In genomic region chr11:64445651-64446050, GRCh38 we compare ENCODE assay signal across 23 cellular contexts.
"Had no signal": no experiment of that assay in that cellular context is flagged by ENCODE, and none has a peak within 500 bp of the region (broad histone marks: within the 10 kb centered on the region; RNA-seq: fewer than 3 reads in every experiment).

No MANE protein-coding gene starts in this region.

- H3K36me3 ChIP-seq: esophagus muscularis mucosa, heart right ventricle, left lung, lower lobe of right lung, thoracic aorta, uterus had no signal

- H3K4me1 ChIP-seq: foreskin keratinocyte had no signal

- DNase-seq: activated CD4-positive, alpha-beta T cell treated with anti-CD3 and anti-CD28 coated beads for 36 hours; activated CD4-positive, CD25-positive, alpha-beta regulatory T cell; activated CD8-positive, alpha-beta memory T cell treated with anti-CD3 and anti-CD28 coated beads, Interleukin-2, amount 10 ng/mL, durations not matched to agents 7 days and 5 days; activated CD8-positive, alpha-beta T cell treated with anti-CD3 and anti-CD28 coated beads, Interleukin-2, amount 10 ng/mL, durations not matched to agents 7 days and 5 days; activated naive CD4-positive, alpha-beta T cell treated with Interleukin-2 at 50 U/mL for 16 hours; activated T-cell treated with anti-CD3 and anti-CD28 coated beads, Interleukin-2, amount 50 U/mL, for 48 hours; anterior cingulate cortex; effector CD4-positive, alpha-beta T cell; heart right ventricle; kidney glomerular epithelial cell; left lung; lower lobe of right lung; mesendoderm; mucosa of descending colon; right cardiac atrium; stimulated activated CD4-positive, alpha-beta T cell treated with anti-CD3 and anti-CD28 coated beads, Interleukin-4, amount 100 ng/mL, for 1 hour; stimulated activated naive CD8-positive, alpha-beta T cell treated with anti-CD3 and anti-CD28 coated beads, Interleukin-15, Interleukin-2, amounts not matched to agents 100 U/mL and 50 U/mL, for 24 hours; trophoblast cell; uterus had no signal

- H3K9me3 ChIP-seq: esophagus muscularis mucosa, heart right ventricle, left lung, lower lobe of right lung, mucosa of descending colon, thoracic aorta, uterus had no signal

- H3K27ac ChIP-seq: esophagus muscularis mucosa, foreskin keratinocyte, heart right ventricle, left lung, lower lobe of right lung, thoracic aorta, uterus had no signal

- H3K4me3 ChIP-seq: esophagus muscularis mucosa, heart right ventricle, left lung, lower lobe of right lung, mucosa of descending colon, thoracic aorta, uterus had no signal

- H3K27me3 ChIP-seq: uterus had no signal

- ATAC-seq: activated CD4-positive, alpha-beta T cell treated with anti-CD3 and anti-CD28 coated beads for 36 hours; activated CD8-positive, alpha-beta memory T cell treated with anti-CD3 and anti-CD28 coated beads, Interleukin-2, amount 10 ng/mL, durations not matched to agents 7 days and 5 days; activated CD8-positive, alpha-beta T cell treated with anti-CD3 and anti-CD28 coated beads, Interleukin-2, amount 10 ng/mL, durations not matched to agents 7 days and 5 days; foreskin keratinocyte; heart right ventricle; left lung; lower lobe of right lung; mucosa of descending colon; natural killer cell treated with Interleukin-12 subunit alpha and Interleukin-12 subunit beta and Interleukin-15 and Interleukin-18, amount 100 ng/mL, for 72 hours; right cardiac atrium; stimulated activated naive CD8-positive, alpha-beta T cell treated with anti-CD3 and anti-CD28 coated beads, Interleukin-15, Interleukin-2, amounts not matched to agents 100 U/mL and 50 U/mL, for 24 hours had no signal
